1 cellular context compared by ENCODE assay signal in genomic region chr5:150066436-150066835, GRCh38.
TF ChIP-seq lines count a peak whose summit lies in the region.

No MANE protein-coding gene starts in this region.

TF ChIP-seq in SK-N-SH treated with all-trans-retinoic acid at 6 μM for 48 hours, 23 proteins besides CTCF, POLR2A, EP300 and RAD21 (continued from another document):
- TF ChIP-seq, protein P1, sequence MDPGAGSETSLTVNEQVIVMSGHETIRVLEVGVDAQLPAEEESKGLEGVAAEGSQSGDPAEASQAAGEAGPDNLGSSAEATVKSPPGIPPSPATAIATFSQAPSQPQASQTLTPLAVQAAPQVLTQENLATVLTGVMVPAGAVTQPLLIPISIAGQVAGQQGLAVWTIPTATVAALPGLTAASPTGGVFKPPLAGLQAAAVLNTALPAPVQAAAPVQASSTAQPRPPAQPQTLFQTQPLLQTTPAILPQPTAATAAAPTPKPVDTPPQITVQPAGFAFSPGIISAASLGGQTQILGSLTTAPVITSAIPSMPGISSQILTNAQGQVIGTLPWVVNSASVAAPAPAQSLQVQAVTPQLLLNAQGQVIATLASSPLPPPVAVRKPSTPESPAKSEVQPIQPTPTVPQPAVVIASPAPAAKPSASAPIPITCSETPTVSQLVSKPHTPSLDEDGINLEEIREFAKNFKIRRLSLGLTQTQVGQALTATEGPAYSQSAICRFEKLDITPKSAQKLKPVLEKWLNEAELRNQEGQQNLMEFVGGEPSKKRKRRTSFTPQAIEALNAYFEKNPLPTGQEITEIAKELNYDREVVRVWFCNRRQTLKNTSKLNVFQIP (CRISPR knock-in tag; IDR thresholded peaks at IDR 0.05; ENCODE audit: borderline replicate concordance, low read depth) = no peak
- no peak for TF ChIP-seq CSRNP3 (CRISPR knock-in tag; IDR thresholded peaks at IDR 0.05)
